Comparison of ENCODE assay signal across 21 cellular contexts in genomic region chr11:109996060-109996459, GRCh38.
"Had no signal": no experiment of that assay in that cellular context is flagged by ENCODE, and none has a peak within 500 bp of the region (broad histone marks: within the 10 kb centered on the region; RNA-seq: fewer than 3 reads in every experiment).

No MANE protein-coding gene starts in this region.

- DNase-seq: effector memory CD8-positive, alpha-beta T cell; gastrocnemius medialis; heart right ventricle; hypothalamus; kidney glomerular epithelial cell; mesendoderm; naive B cell; nephron progenitor cell; spleen; stimulated activated CD4-positive, alpha-beta T cell treated with anti-CD3 and anti-CD28 coated beads, Interleukin-15, amount 100 ng/mL, for 24 hours; stimulated activated CD4-positive, alpha-beta T cell treated with anti-CD3 and anti-CD28 coated beads, Interleukin-1b, Interleukin-23, amount 100 ng/mL, for 48 hours; stimulated activated CD4-positive, alpha-beta T cell treated with anti-CD3 and anti-CD28 coated beads, Interleukin-4, amount 100 ng/mL, for 24 hours; tibial artery; upper lobe of right lung had no signal

- H3K27me3 ChIP-seq: esophagus muscularis mucosa, gastrocnemius medialis, heart right ventricle, spleen, tibial artery, upper lobe of right lung, vagina had no signal

- H3K27ac ChIP-seq: epithelial cell of prostate, esophagus muscularis mucosa, gastrocnemius medialis, heart right ventricle, parathyroid adenoma, prostate gland, spleen, tibial artery, upper lobe of right lung, vagina had no signal

- H3K9me3 ChIP-seq: esophagus muscularis mucosa, gastrocnemius medialis, heart right ventricle, prostate gland, spleen, tibial artery, upper lobe of right lung, vagina had no signal

- H3K4me1 ChIP-seq: parathyroid adenoma, prostate gland, spleen, upper lobe of right lung, vagina had no signal

- H3K36me3 ChIP-seq: esophagus muscularis mucosa, gastrocnemius medialis, heart right ventricle, prostate gland, spleen, tibial artery, upper lobe of right lung, vagina had no signal

- ATAC-seq: effector memory CD8-positive, alpha-beta T cell; gastrocnemius medialis; heart right ventricle; sciatic nerve; stimulated activated memory B cell treated with anti-CD40 and anti-IgM and Interleukin-4, amounts not matched to agents 10 μg/mL and 1 μg/mL and 100 μg/mL, for 72 hours; upper lobe of right lung had no signal

- H3K79me2 ChIP-seq: parathyroid adenoma had no signal

- H3K9ac ChIP-seq: parathyroid adenoma had no signal

- H2AFZ ChIP-seq: parathyroid adenoma had no signal

- H3K4me3 ChIP-seq: esophagus muscularis mucosa, gastrocnemius medialis, heart right ventricle, prostate gland, spleen, tibial artery, upper lobe of right lung, vagina had no signal
